Comparison of ENCODE assay signal across 10 cellular contexts in genomic region chr5:136374003-136374402, GRCh38. TPM values are rescaled to one million over a fixed set of nuclear protein-coding genes. Genes with fewer than 3 reads are reported as not detected.
DNase-seq lines count a peak whose midpoint lies in the region; ATAC-seq and TF ChIP-seq lines count a peak whose summit lies in the region.
"Had no signal": no experiment of that assay in that cellular context is flagged by ENCODE, and none has a peak within 500 bp of the region (broad histone marks: within the 10 kb centered on the region; RNA-seq: fewer than 3 reads in every experiment).

No MANE protein-coding gene starts in this region.

- H3K9me3 ChIP-seq in adrenal gland (replicated peaks in 1 of 3), result no peaks in the 10 kb centered on the region
- H3K9me3 ChIP-seq in gastroesophageal sphincter, result no peaks in the 10 kb centered on the region
- H3K9me3 ChIP-seq in lower lobe of right lung, result no peaks in the 10 kb centered on the region

- H3K36me3 Mint-ChIP-seq in activated T-helper 2 cell treated with anti-CD3 and anti-CD28 coated beads, Interferon-gamma antibody, Interleukin-2, Interleukin-4, amounts not matched to agents 10 μg/mL and 5 μg/mL and 100 μg/mL, durations not matched to agents 14 hours and 24 hours and 36 hours (ENCODE audit: low read depth), result no peaks in the 10 kb centered on the region

- WGBS in adrenal gland, 4 donors, result 17 to 30% (median 18%) methylated on average over 5 of the region's 5 CpGs
- WGBS in gastroesophageal sphincter (ENCODE audit: low coverage in 1 of 2), 2 donors, result 21 to 31% methylated on average over 5 of the region's 5 CpGs

- no peaks in the 10 kb centered on the region for H3K36me3 ChIP-seq in adrenal gland (replicated peaks in 1 of 2)
- H3K36me3 ChIP-seq in gastroesophageal sphincter, result no peaks in the 10 kb centered on the region
- H3K36me3 ChIP-seq in lower lobe of right lung, result no peaks in the 10 kb centered on the region

- peak; percentile 69 for TF ChIP-seq CTCF in LNCAP (IDR thresholded peaks at IDR 0.05)
- peak in 4 of 6 experiments; percentile 18 to 36 (median 24) for TF ChIP-seq CTCF in adrenal gland (IDR thresholded peaks at IDR 0.05)
- no peak for TF ChIP-seq CTCF in gastroesophageal sphincter (IDR thresholded peaks at IDR 0.05)
- TF ChIP-seq CTCF in lower lobe of right lung (IDR thresholded peaks at IDR 0.05), result no peak

- in situ Hi-C loops in G401 (cut with HindIII; ENCODE audit: low sequenced_read_pairs), result no loop called here

- H3K27me3 ChIP-seq in adrenal gland, result no peaks in the 10 kb centered on the region
- H3K27me3 ChIP-seq in gastroesophageal sphincter, result no peaks in the 10 kb centered on the region
- no peaks in the 10 kb centered on the region for H3K27me3 ChIP-seq in lower lobe of right lung (ENCODE audit: low read depth)

- no peaks in the 10 kb centered on the region for H3K9me3 Mint-ChIP-seq in activated T-helper 2 cell treated with anti-CD3 and anti-CD28 coated beads, Interferon-gamma antibody, Interleukin-2, Interleukin-4, amounts not matched to agents 10 μg/mL and 5 μg/mL and 100 μg/mL, durations not matched to agents 14 hours and 24 hours and 36 hours

- no peaks in the 10 kb centered on the region for H3K4me1 Mint-ChIP-seq in activated T-helper 2 cell treated with anti-CD3 and anti-CD28 coated beads, Interferon-gamma antibody, Interleukin-2, Interleukin-4, amounts not matched to agents 10 μg/mL and 5 μg/mL and 100 μg/mL, durations not matched to agents 14 hours and 24 hours and 36 hours (ENCODE audit: low read depth)

- no peak overlapping the region for H3K27ac Mint-ChIP-seq in activated T-helper 2 cell treated with anti-CD3 and anti-CD28 coated beads, Interferon-gamma antibody, Interleukin-2, Interleukin-4, amounts not matched to agents 10 μg/mL and 5 μg/mL and 100 μg/mL, durations not matched to agents 14 hours and 24 hours and 36 hours

- TF ChIP-seq EP300 in gastroesophageal sphincter (IDR thresholded peaks at IDR 0.05), result no peak

- intact Hi-C loops in adrenal gland (cut with DNase I), result no loop called here
- intact Hi-C loops in activated T-helper 2 cell treated with anti-CD3 and anti-CD28 coated beads, Interferon-gamma antibody, Interleukin-2, Interleukin-4, amounts not matched to agents 10 μg/mL and 5 μg/mL and 100 μg/mL, durations not matched to agents 14 hours and 24 hours and 36 hours (cut with micrococcal nuclease), result no loop called here
- intact Hi-C loops in lower lobe of right lung (cut with DNase I), result no loop called here

- peak; percentile 25 for DNase-seq in G401 (ENCODE audit: low spot score)
- peak in 1 of 7 donors; percentile 8 for DNase-seq in adrenal gland
- peak; percentile 35 to 42 for DNase-seq in lung microvascular endothelial cell (ENCODE audit: low read depth in 2 of 2)
- DNase-seq in activated T-helper 2 cell treated with anti-CD3 and anti-CD28 coated beads, Interferon-gamma antibody, Interleukin-2, Interleukin-4, amounts not matched to agents 10 μg/mL and 5 μg/mL and 100 μg/mL, durations not matched to agents 14 hours and 24 hours and 36 hours (ENCODE audit: low spot score), result no peak
- DNase-seq in lower lobe of right lung, result no peak
- DNase-seq in activated T-cell treated with anti-CD3 and anti-CD28 coated beads for 4 hours, result no peak
- DNase-seq: activated CD4-positive, alpha-beta T cell treated with anti-CD3 and anti-CD28 coated beads for 48 hours; effector memory CD4-positive, alpha-beta T cell had no signal

- no peak for ATAC-seq in gastroesophageal sphincter
- ATAC-seq in lower lobe of right lung, result no peak

- H3K4me3 Mint-ChIP-seq in activated T-helper 2 cell treated with anti-CD3 and anti-CD28 coated beads, Interferon-gamma antibody, Interleukin-2, Interleukin-4, amounts not matched to agents 10 μg/mL and 5 μg/mL and 100 μg/mL, durations not matched to agents 14 hours and 24 hours and 36 hours (ENCODE audit: low read depth), result no peak overlapping the region

- H3K27me3 Mint-ChIP-seq in activated T-helper 2 cell treated with anti-CD3 and anti-CD28 coated beads, Interferon-gamma antibody, Interleukin-2, Interleukin-4, amounts not matched to agents 10 μg/mL and 5 μg/mL and 100 μg/mL, durations not matched to agents 14 hours and 24 hours and 36 hours (ENCODE audit: low read depth), result no peaks in the 10 kb centered on the region

- H3K4me1 ChIP-seq in adrenal gland (replicated peaks in 1 of 2) (no peaks in the 10 kb centered on the region), gastroesophageal sphincter (no peaks in the 10 kb centered on the region), lower lobe of right lung (no peaks in the 10 kb centered on the region)

- H3K4me3 ChIP-seq in adrenal gland (no peak overlapping the region), gastroesophageal sphincter (no peak overlapping the region), lower lobe of right lung (no peak overlapping the region)

- no peak overlapping the region for H3K27ac ChIP-seq in adrenal gland
- H3K27ac ChIP-seq in gastroesophageal sphincter, result no peak overlapping the region
- H3K27ac ChIP-seq in lower lobe of right lung, result no peak overlapping the region

- TF ChIP-seq POLR2A in adrenal gland (IDR thresholded peaks at IDR 0.05), result no peak
- TF ChIP-seq POLR2A in gastroesophageal sphincter (IDR thresholded peaks at IDR 0.05), result no peak

RNA-seq across cellular contexts. Expression of gene TRPC7, which starts 8.7 kb away (rescaled TPM):
- not detected in 2 replicates for total RNA-seq in G401 (2014; rRNA removed; shearing (Covaris generic))
- total RNA-seq in adrenal gland, result 1 to 10 TPM in 1 of 8 donors, under 1 TPM in 3, not detected in 4; 0.11 to 1.2 (median 0.44) TPM
- under 1 TPM in 2 of 3 donors, not detected in 1; 0.20 to 0.24 TPM for polyA plus RNA-seq in adrenal gland
- not detected in 2 replicates for total RNA-seq in lung microvascular endothelial cell
- not detected for total RNA-seq in gastroesophageal sphincter
- total RNA-seq in activated T-helper 2 cell treated with anti-CD3 and anti-CD28 coated beads, Interferon-gamma antibody, Interleukin-2, Interleukin-4, amounts not matched to agents 10 μg/mL and 5 μg/mL and 100 μg/mL, durations not matched to agents 14 hours and 24 hours and 36 hours, result not detected in 2 replicates
- not detected for total RNA-seq in lower lobe of right lung

Comparison
In these comparisons a context has a peak if more than half of its experiments do, and no peak if none do; other contexts are left out.
1. DNase-seq: peak in G401 (single experiment) and lung microvascular endothelial cell (2 of 2); none in activated T-helper 2 cell treated with anti-CD3 and anti-CD28 coated beads, Interferon-gamma antibody, Interleukin-2, Interleukin-4, amounts not matched to agents 10 μg/mL and 5 μg/mL and 100 μg/mL, durations not matched to agents 14 hours and 24 hours and 36 hours (single experiment), lower lobe of right lung (single experiment) and activated T-cell treated with anti-CD3 and anti-CD28 coated beads for 4 hours (single experiment).
2. CTCF ChIP-seq: peak in LNCAP (single experiment) and adrenal gland (4 of 6); none in gastroesophageal sphincter (0 of 4) and lower lobe of right lung (single experiment).